ENCODE assay signal across 9 cellular contexts in the genomic region with DNA sequence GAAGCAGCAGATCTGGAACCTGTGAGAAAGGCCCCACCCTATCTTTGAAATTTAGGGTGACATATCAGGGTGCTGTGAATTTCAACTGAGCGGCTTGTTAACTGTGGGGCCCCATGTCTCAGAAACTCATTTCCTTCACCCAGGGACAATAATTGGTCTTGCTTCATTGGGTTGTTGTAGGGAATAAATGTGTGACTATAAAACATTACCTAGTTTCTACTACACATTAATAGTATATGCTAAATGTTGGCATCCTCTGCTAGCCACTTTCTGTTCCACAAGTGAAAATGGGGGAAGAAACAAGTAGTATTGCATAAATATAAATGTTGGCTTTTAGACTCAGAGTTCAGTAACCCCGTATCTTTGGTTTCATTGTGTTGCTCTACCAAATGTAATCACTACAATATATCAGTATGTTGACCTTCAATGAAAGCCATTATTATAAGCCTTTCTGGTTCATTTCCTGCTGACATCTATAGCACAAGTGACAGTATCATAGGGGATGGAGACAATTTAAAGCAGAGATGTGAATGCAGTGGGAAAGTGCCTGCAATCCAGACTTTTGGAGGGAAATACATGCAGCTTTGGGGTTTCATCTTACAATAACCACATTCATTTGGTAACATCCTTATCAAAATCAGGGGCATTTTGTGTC.
DNase-seq lines count a peak whose midpoint lies in the region; ATAC-seq and TF ChIP-seq lines count a peak whose summit lies in the region.
"Had no signal": no experiment of that assay in that cellular context is flagged by ENCODE, and none has a peak within 500 bp of the region (broad histone marks: within the 10 kb centered on the region; RNA-seq: fewer than 3 reads in every experiment).

No MANE protein-coding gene starts in this region.

- H3K27me3 ChIP-seq in mesendoderm (ENCODE audit: insufficient read depth, low read length, poor library complexity) (no peaks in the 10 kb centered on the region), adrenal gland (no peaks in the 10 kb centered on the region)

- no peak for TF ChIP-seq CTCF in adrenal gland (IDR thresholded peaks at IDR 0.05)

- intact Hi-C loops in adrenal gland (cut with DNase I) = no loop called here

- H3K4me2 ChIP-seq in mesendoderm (ENCODE audit: low read length) = no peak overlapping the region

- peaks cover 8% of the 10 kb centered on the region for H3K4me1 ChIP-seq in mesendoderm (ENCODE audit: control insufficient read depth, low read depth, low read length)
- H3K4me1 ChIP-seq in adrenal gland (replicated peaks in 1 of 2) = peaks cover 3 to 9% of the 10 kb centered on the region in 2 donors

- no peak overlapping the region for H3K56ac ChIP-seq in mesendoderm (ENCODE audit: low read length)

- no peak overlapping the region for H2BK5ac ChIP-seq in mesendoderm (ENCODE audit: low read length)

- H4K8ac ChIP-seq in mesendoderm (ENCODE audit: low read depth, low read length) = no peak overlapping the region

- H3K23ac ChIP-seq in mesendoderm (ENCODE audit: low read length) = no peak overlapping the region

- peak overlapping the region; percentile 16 for H3K18ac ChIP-seq in mesendoderm (ENCODE audit: low read length)

- ATAC-seq in GM18870 (IDR thresholded peaks at IDR 0.05; ENCODE audit: unreplicated experiment) (peak; percentile 39), HG02588 (IDR thresholded peaks at IDR 0.05; ENCODE audit: unreplicated experiment) (peak; percentile 28), HG03469 (IDR thresholded peaks at IDR 0.05; ENCODE audit: unreplicated experiment) (peak; percentile 30)

- no peak overlapping the region for H2AK5ac ChIP-seq in mesendoderm (ENCODE audit: low read length)

- TF ChIP-seq POLR2A in adrenal gland (IDR thresholded peaks at IDR 0.05) = no peak

- no peaks in the 10 kb centered on the region for H3K36me3 ChIP-seq in mesendoderm (ENCODE audit: control insufficient read depth, insufficient read depth, low read length)
- H3K36me3 ChIP-seq in adrenal gland (replicated peaks in 1 of 2) = no peaks in the 10 kb centered on the region

- H3K9me3 ChIP-seq in adrenal gland (replicated peaks in 1 of 3) = no peaks in the 10 kb centered on the region

- H3K4ac ChIP-seq in mesendoderm (ENCODE audit: low read depth, low read length) = no peak overlapping the region

- no peaks in the 10 kb centered on the region for H3K79me2 ChIP-seq in mesendoderm (ENCODE audit: control insufficient read depth, insufficient read depth, low read length)

- H2BK15ac ChIP-seq in mesendoderm (replicated peaks; ENCODE audit: low read depth) = peak overlapping the region; percentile 57

- no peaks in the 10 kb centered on the region for H3K79me1 ChIP-seq in mesendoderm (ENCODE audit: low read length)

- WGBS in mesendoderm (ENCODE audit: extremely low coverage, insufficient coverage, low lambda C conversion rate) = no CpG with 5 or more reads among the region's 2 CpGs
- WGBS in adrenal gland, 4 donors = 85 to 91% (median 89%) methylated on average over 2 of the region's 2 CpGs

- H3K9ac ChIP-seq in mesendoderm (ENCODE audit: low read length) = no peak overlapping the region

- no peak overlapping the region for H4K5ac ChIP-seq in mesendoderm (ENCODE audit: low read length)

- H2BK120ac ChIP-seq in mesendoderm (ENCODE audit: low read depth, low read length) = peak overlapping the region; percentile 61

- H3K27ac ChIP-seq in mesendoderm (ENCODE audit: low read depth, low read length) = peak overlapping the region; percentile 4
- no peak overlapping the region for H3K27ac ChIP-seq in adrenal gland

- H3K4me3 ChIP-seq in mesendoderm (ENCODE audit: low read length) = no peak overlapping the region
- no peak overlapping the region for H3K4me3 ChIP-seq in adrenal gland

- DNase-seq in mesendoderm = peak; percentile 1
- DNase-seq in stimulated activated naive CD4-positive, alpha-beta T cell (lab: John Stamatoyannopoulos, UW) = no peak
- DNase-seq in adrenal gland = no peak
- no peak for DNase-seq in DMS 273 treated with DMSO at 0.1 percent for 48 hours (lab: John Stamatoyannopoulos, UW)
- DNase-seq in stimulated activated CD4-positive, alpha-beta T cell treated with anti-CD3 and anti-CD28 coated beads, Interleukin-4, amount 100 ng/mL, for 24 hours = no peak
- DNase-seq: NCI-H1694 had no signal
